Comparison of ENCODE assay signal across 7 cellular contexts in the genomic region with DNA sequence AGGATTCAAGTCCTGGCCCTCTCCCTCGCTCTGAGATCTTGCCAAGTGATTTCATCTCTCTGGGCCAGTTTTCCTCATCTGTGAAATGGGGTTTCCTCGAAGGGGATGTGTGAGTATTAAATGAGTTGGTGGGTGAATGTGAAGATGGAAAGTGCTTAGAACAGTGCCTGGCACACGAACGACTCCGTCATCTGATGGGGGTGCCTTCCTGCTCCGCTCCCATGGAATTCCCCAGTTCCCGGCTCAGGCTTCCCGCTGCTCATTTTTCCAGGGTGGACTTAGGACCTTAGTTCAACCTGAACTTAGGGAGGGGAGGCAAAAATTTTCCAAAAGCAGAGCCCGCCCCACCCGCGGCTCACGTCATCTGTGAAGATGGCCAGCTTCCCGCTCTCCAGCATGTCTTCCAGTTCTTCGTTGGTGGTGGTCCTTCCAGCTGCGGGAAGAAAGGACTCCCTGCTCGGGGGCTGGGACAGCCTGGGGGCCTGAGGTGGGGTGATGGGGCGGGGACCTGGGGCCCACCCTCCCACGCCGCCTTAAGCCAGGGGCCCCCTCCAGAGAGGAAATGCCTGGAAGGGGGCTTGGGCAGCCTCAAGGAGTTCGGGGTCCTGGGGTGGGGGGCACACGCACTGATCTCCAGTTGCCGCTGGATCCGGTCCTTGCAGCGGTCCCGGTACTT. TPM values are rescaled to one million over a fixed set of nuclear protein-coding genes. Genes with fewer than 3 reads are reported as not detected.
DNase-seq lines count a peak whose midpoint lies in the region; ATAC-seq, FAIRE-seq and TF ChIP-seq lines count a peak whose summit lies in the region.
"Had no signal": no experiment of that assay in that cellular context is flagged by ENCODE, and none has a peak within 500 bp of the region (broad histone marks: within the 10 kb centered on the region; RNA-seq: fewer than 3 reads in every experiment).

No MANE protein-coding gene starts in this region.

- H3K27ac ChIP-seq in GM12878 (ENCODE audit: control insufficient read depth, insufficient read depth): peak overlapping the region; percentile 82
- H3K27ac ChIP-seq: VCaP had no signal

- H3K79me2 ChIP-seq in GM12878 (ENCODE audit: control insufficient read depth, insufficient read depth, low read length): no peaks in the 10 kb centered on the region; the same call in 1 of the 2 replicates

- no peak for TF ChIP-seq RAD21 in GM12878 (IDR thresholded peaks at IDR 0.05; ENCODE audit: insufficient read depth, low read depth, low read length)

- no peak for TF ChIP-seq POLR2A in GM12878 (IDR thresholded peaks at IDR 0.05; ENCODE audit: low read depth, low read length)

- CTCF ChIA-PET in GM12878 (lab: Yijun Ruan, JAX): interaction anchor here (0.9 to 4.3 kb wide), 3 partner anchors 11 to 42 kb away, joined by 3 to 16 read pairs (median 3); a partner anchor contains a TSS

- no peak for DNase-seq in H7
- no peak for DNase-seq in GM12878 (ENCODE audit: low read depth, low spot score)
- no peak for DNase-seq in natural killer cell

- intact Hi-C loops in GM12878 (cut with micrococcal nuclease; ENCODE audit: unreplicated experiment) (loop anchor here (5.0 to 10.0 kb wide), 3 partner anchors 78 to 186 kb away; a partner anchor contains a TSS), natural killer cell (cut with micrococcal nuclease) (no loop called here)

- no peaks in the 10 kb centered on the region for H4K20me1 ChIP-seq in GM12878 (ENCODE audit: control insufficient read depth, insufficient read depth)

- 2% methylated on average over 25 of the region's 25 CpGs for WGBS in GM12878 (ENCODE audit: insufficient coverage, insufficient replicate concordance, low lambda C conversion rate, missing lambda C conversion rate)

- H3K4me3 ChIP-seq in H7 (ENCODE audit: insufficient read depth, low read depth, low read length) (peak overlapping the region; percentile 67), GM12878 (peak overlapping the region; percentile 97)

- H3K36me3 ChIP-seq in H7 (replicated peaks; ENCODE audit: control insufficient read depth, insufficient read depth, low read length) (no peaks in the 10 kb centered on the region), GM12878 (ENCODE audit: control insufficient read depth in 2 of 2, insufficient read depth in 2 of 2, low read length in 1 of 2) (no peaks in the 10 kb centered on the region)

- peak; percentile 10 for ATAC-seq in GM12878
- no peak for ATAC-seq in natural killer cell
- no peak for ATAC-seq in HG03520 (IDR thresholded peaks at IDR 0.05; ENCODE audit: unreplicated experiment)
- no peak for ATAC-seq in HG03196 (IDR thresholded peaks at IDR 0.05; ENCODE audit: unreplicated experiment)
- ATAC-seq in HG03457 (IDR thresholded peaks at IDR 0.05; ENCODE audit: unreplicated experiment): no peak

- H2AFZ ChIP-seq in GM12878 (ENCODE audit: control insufficient read depth, low read depth, low read length): peak overlapping the region; percentile 89

- TSS peak; percentile 96 for BruUV-seq in GM12878 (replicated peaks; lab: Mats Ljungman, UMichigan)

- TF ChIP-seq EP300 in GM12878 (IDR thresholded peaks at IDR 0.05; ENCODE audit: borderline replicate concordance in 1 of 2, control insufficient read depth in 1 of 2, low read depth in 2 of 2, low read length in 2 of 2): no peak

- no peaks in the 10 kb centered on the region for H3K9me3 ChIP-seq in GM12878 (replicated peaks; ENCODE audit: control insufficient read depth, insufficient read depth, low read length)

- H3K9ac ChIP-seq in GM12878 (ENCODE audit: control insufficient read depth, insufficient read depth, low read length): peak overlapping the region; percentile 78

- peak overlapping the region; percentile 85 for H3K4me2 ChIP-seq in GM12878 (ENCODE audit: control insufficient read depth, insufficient read depth)

- TF ChIP-seq CTCF in GM12878 (IDR thresholded peaks at IDR 0.05 in 2 of 3, conservative IDR thresholded peaks at IDR 0.05 in 1 of 3; ENCODE audit: control insufficient read depth in 2 of 3, extremely low read depth in 1 of 3, insufficient read depth in 1 of 3, low read depth in 3 of 3, low read length in 3 of 3): no peak
- no peak for TF ChIP-seq CTCF in natural killer cell (IDR thresholded peaks at IDR 0.05)

- SMC1A ChIA-PET in GM12878 (lab: Charles Lee; ENCODE audit: uncharacterized antibody, unreplicated experiment): interaction anchor here (1.0 kb wide), 1 partner anchor 11 kb away, joined by 3 read pairs; a partner anchor contains a TSS

- RAD21 ChIA-PET in GM12878 (lab: Charles Lee; ENCODE audit: unreplicated experiment): interaction anchor here (0.8 to 1.7 kb wide), 6 partner anchors 8 to 397 kb away, joined by 3 to 11 read pairs (median 4); a partner anchor contains a TSS

- peak overlapping the region; percentile 61 for H3K4me3 Mint-ChIP-seq in natural killer cell

- in situ Hi-C loops in GM12878 (cut with MboI): loop anchor here (25.0 kb wide), 1 partner anchor 441 kb away; a partner anchor contains a TSS

- peaks cover 17% of the 10 kb centered on the region for H3K4me1 ChIP-seq in GM12878 (ENCODE audit: control insufficient read depth, insufficient read depth, low read length)

- H3K27me3 Mint-ChIP-seq in natural killer cell (ENCODE audit: low read depth in 2 of 2): peaks cover 0 to 9% of the 10 kb centered on the region in 2 donors

- H3K9me3 Mint-ChIP-seq in natural killer cell: no peaks in the 10 kb centered on the region

- H3K27ac Mint-ChIP-seq in natural killer cell: no peak overlapping the region

- peak; percentile 57 for FAIRE-seq in GM12878 (lab: Jason Lieb, UNC)

- H3K36me3 Mint-ChIP-seq in natural killer cell: no peaks in the 10 kb centered on the region

- POLR2A ChIA-PET in GM12878 (lab: Charles Lee): interaction anchor here (0.5 to 3.0 kb wide), 7 partner anchors 11 to 462 kb away, joined by 4 to 21 read pairs (median 6); a partner anchor contains a TSS

- peaks cover 0 to 10% of the 10 kb centered on the region in 2 donors for H3K4me1 Mint-ChIP-seq in natural killer cell

- H3K27me3 ChIP-seq in H7 (ENCODE audit: control insufficient read depth, insufficient read depth, low read length) (no peaks in the 10 kb centered on the region; the same call in 1 of the 2 replicates), GM12878 (replicated peaks in 1 of 2; ENCODE audit: control insufficient read depth in 2 of 2, insufficient read depth in 2 of 2, low read length in 1 of 2) (no peaks in the 10 kb centered on the region)

RNA-seq across cellular contexts. Expression of a gene that starts 11.5 kb away (rescaled TPM):
- 4.4 and 8.2 TPM in 2 replicates for total RNA-seq in H7 (2014; rRNA removed; shearing (Covaris generic))
- 1.9 and 2.2 TPM in 2 replicates for total RNA-seq in GM12878 (2013; cell fraction: nucleolus; rRNA removed)
- total RNA-seq in GM12878 (2014; rRNA removed) (1.0 and 1.3 TPM in 2 replicates), GM12878 (2014; rRNA removed; fragmentation: Illumina TruSeq; extraction: Trizol) (0.18 and 0.32 TPM in 2 replicates), GM12878 (2021) (1.1 and 1.3 TPM in 2 replicates), natural killer cell (1 to 10 TPM in 1 of 3 donors, under 1 TPM in 2; 0.26 to 2.1 (median 0.39) TPM)
- polyA plus RNA-seq in GM12878 (2011; ENCODE audit: low read depth): 0.16 TPM
- polyA plus RNA-seq in GM12878 (2011; rRNA removed) (0.27 and 0.65 TPM in 2 replicates), GM12878 (2014; fragmentation: Illumina TruSeq; extraction: Trizol) (0.17 and 0.48 TPM in 2 replicates), GM12878 (2014; fragmentation: Nextera tagmentation; extraction: Ambion mirVana) (under 1 TPM; 0.18 to 0.40 TPM), GM12878 (2014; rRNA removed) (1.5 and 1.8 TPM in 2 replicates), GM12878 (2016; fragmentation: Nextera tagmentation; extraction: Ambion mirVana) (under 1 TPM in 1 of 2 experiments, not detected in 1; 0.46 TPM)
- 1.3 and 1.9 TPM in 2 replicates for polyA plus RNA-seq in GM12878 (2011; cell fraction: cytosol; rRNA removed)
- 4.5 and 6.1 TPM in 2 replicates for polyA plus RNA-seq in GM12878 (2011; cell fraction: nucleus; rRNA removed)
- polyA plus RNA-seq in GM12878 (2012): 0.37 and 0.42 TPM in 2 replicates
- polyA minus RNA-seq in GM12878 (2011; rRNA and poly(A)+ RNA removed): 0.46 TPM in 1 of 2 replicates, not detected in the other
- polyA minus RNA-seq in GM12878 (2011; cell fraction: cytosol; rRNA and poly(A)+ RNA removed): not detected in 2 replicates
- polyA minus RNA-seq in GM12878 (2011; cell fraction: nucleus; rRNA and poly(A)+ RNA removed): 0.60 and 1.4 TPM in 2 replicates

RNA-seq across cellular contexts. Expression of a gene that starts 14.0 kb away (rescaled TPM):
- total RNA-seq in H7 (2014; rRNA removed; shearing (Covaris generic)): 1.3 and 4.1 TPM in 2 replicates
- total RNA-seq in GM12878 (2013; cell fraction: nucleolus; rRNA removed): 11.5 and 14.2 TPM in 2 replicates
- total RNA-seq in GM12878 (2014; rRNA removed) (0.56 and 1.9 TPM in 2 replicates), GM12878 (2014; rRNA removed; fragmentation: Illumina TruSeq; extraction: Trizol) (1.5 and 2.3 TPM in 2 replicates), GM12878 (2021) (2.2 and 2.4 TPM in 2 replicates), natural killer cell (1 to 10 TPM in 1 of 3 donors, under 1 TPM in 2; 0.14 to 1.6 (median 0.32) TPM)
- polyA plus RNA-seq in GM12878 (2011; ENCODE audit: low read depth): 1.0 TPM
- polyA plus RNA-seq in GM12878 (2011; rRNA removed) (1.7 and 2.0 TPM in 2 replicates), GM12878 (2014; fragmentation: Illumina TruSeq; extraction: Trizol) (1.5 and 3.3 TPM in 2 replicates), GM12878 (2014; fragmentation: Nextera tagmentation; extraction: Ambion mirVana) (under 1 TPM; 0.22 to 0.66 TPM), GM12878 (2014; rRNA removed) (2.5 and 3.1 TPM in 2 replicates), GM12878 (2016; fragmentation: Nextera tagmentation; extraction: Ambion mirVana) (under 1 TPM; 0.29 to 0.71 TPM)
- polyA plus RNA-seq in GM12878 (2011; cell fraction: cytosol; rRNA removed): 2.7 and 2.8 TPM in 2 replicates
- 14.4 and 15.4 TPM in 2 replicates for polyA plus RNA-seq in GM12878 (2011; cell fraction: nucleus; rRNA removed)
- polyA plus RNA-seq in GM12878 (2012): 2.4 and 2.8 TPM in 2 replicates
- polyA minus RNA-seq in GM12878 (2011; rRNA and poly(A)+ RNA removed): 6.7 and 9.7 TPM in 2 replicates
- polyA minus RNA-seq in GM12878 (2011; cell fraction: cytosol; rRNA and poly(A)+ RNA removed): 0.94 and 4.3 TPM in 2 replicates
- polyA minus RNA-seq in GM12878 (2011; cell fraction: nucleus; rRNA and poly(A)+ RNA removed): 7.4 and 10.0 TPM in 2 replicates

RNA-seq across cellular contexts. Expression of a gene that starts 36.9 kb away (rescaled TPM):
- total RNA-seq in H7 (2014; rRNA removed; shearing (Covaris generic)): 13.6 and 14.2 TPM in 2 replicates
- 28.6 and 35.6 TPM in 2 replicates for total RNA-seq in GM12878 (2013; cell fraction: nucleolus; rRNA removed)
- 13.8 and 14.0 TPM in 2 replicates for total RNA-seq in GM12878 (2014; rRNA removed)
- 14.9 and 16.3 TPM in 2 replicates for total RNA-seq in GM12878 (2014; rRNA removed; fragmentation: Illumina TruSeq; extraction: Trizol)
- 37.6 and 41.9 TPM in 2 replicates for total RNA-seq in GM12878 (2021)
- polyA plus RNA-seq in GM12878 (2011; ENCODE audit: low read depth): 35.0 TPM
- polyA plus RNA-seq in GM12878 (2011; rRNA removed): 22.2 and 36.0 TPM in 2 replicates
- polyA plus RNA-seq in GM12878 (2011; cell fraction: cytosol; rRNA removed): 34.1 and 41.6 TPM in 2 replicates
- polyA plus RNA-seq in GM12878 (2011; cell fraction: nucleus; rRNA removed): 105 and 107 TPM in 2 replicates
- 54.5 and 57.3 TPM in 2 replicates for polyA plus RNA-seq in GM12878 (2012)
- polyA plus RNA-seq in GM12878 (2014; fragmentation: Illumina TruSeq; extraction: Trizol): 16.2 and 22.0 TPM in 2 replicates
- polyA plus RNA-seq in GM12878 (2014; fragmentation: Nextera tagmentation; extraction: Ambion mirVana): 1 to 10 TPM; 3.3 to 8.5 TPM
- 31.8 and 33.3 TPM in 2 replicates for polyA plus RNA-seq in GM12878 (2014; rRNA removed)
- 10 to 100 TPM; 23.2 to 25.1 TPM for polyA plus RNA-seq in GM12878 (2016; fragmentation: Nextera tagmentation; extraction: Ambion mirVana)
- 30.6 and 33.3 TPM in 2 replicates for polyA minus RNA-seq in GM12878 (2011; rRNA and poly(A)+ RNA removed)
- polyA minus RNA-seq in GM12878 (2011; cell fraction: cytosol; rRNA and poly(A)+ RNA removed): 11.4 and 13.0 TPM in 2 replicates
- polyA minus RNA-seq in GM12878 (2011; cell fraction: nucleus; rRNA and poly(A)+ RNA removed): 10.6 and 22.5 TPM in 2 replicates
- 100 to 1,000 TPM; 128 to 145 (median 133) TPM for total RNA-seq in natural killer cell

RNA-seq across cellular contexts. Expression of a gene that starts 38.9 kb away (rescaled TPM):
- total RNA-seq in H7 (2014; rRNA removed; shearing (Covaris generic)): 4.1 and 5.0 TPM in 2 replicates
- 9.8 and 13.3 TPM in 2 replicates for total RNA-seq in GM12878 (2013; cell fraction: nucleolus; rRNA removed)
- total RNA-seq in GM12878 (2014; rRNA removed) (1.7 and 3.6 TPM in 2 replicates), GM12878 (2014; rRNA removed; fragmentation: Illumina TruSeq; extraction: Trizol) (2.0 and 2.1 TPM in 2 replicates), GM12878 (2021) (20.6 and 25.9 TPM in 2 replicates), natural killer cell (10 to 100 TPM; 32.9 to 34.5 (median 33.9) TPM)
- 7.8 TPM for polyA plus RNA-seq in GM12878 (2011; ENCODE audit: low read depth)
- polyA plus RNA-seq in GM12878 (2011; rRNA removed) (0.37 and 1.5 TPM in 2 replicates), GM12878 (2014; fragmentation: Illumina TruSeq; extraction: Trizol) (8.9 and 11.4 TPM in 2 replicates), GM12878 (2014; fragmentation: Nextera tagmentation; extraction: Ambion mirVana) (under 1 TPM; 0.02 to 0.18 TPM), GM12878 (2014; rRNA removed) (10.6 and 15.2 TPM in 2 replicates), GM12878 (2016; fragmentation: Nextera tagmentation; extraction: Ambion mirVana) (1 to 10 TPM; 6.1 to 7.4 TPM)
- 1.5 and 1.6 TPM in 2 replicates for polyA plus RNA-seq in GM12878 (2011; cell fraction: cytosol; rRNA removed)
- polyA plus RNA-seq in GM12878 (2011; cell fraction: nucleus; rRNA removed): 9.6 and 18.4 TPM in 2 replicates
- polyA plus RNA-seq in GM12878 (2012): 9.9 and 23.0 TPM in 2 replicates
- polyA minus RNA-seq in GM12878 (2011; rRNA and poly(A)+ RNA removed): 1.6 and 2.2 TPM in 2 replicates
- 4.3 and 11.0 TPM in 2 replicates for polyA minus RNA-seq in GM12878 (2011; cell fraction: cytosol; rRNA and poly(A)+ RNA removed)
- 3.6 and 8.7 TPM in 2 replicates for polyA minus RNA-seq in GM12878 (2011; cell fraction: nucleus; rRNA and poly(A)+ RNA removed)

RNA-seq across cellular contexts. Expression of a gene that starts 47.6 kb away (rescaled TPM):
- 15.3 and 18.4 TPM in 2 replicates for total RNA-seq in H7 (2014; rRNA removed; shearing (Covaris generic))
- total RNA-seq in GM12878 (2013; cell fraction: nucleolus; rRNA removed): 14.8 and 15.5 TPM in 2 replicates
- total RNA-seq in GM12878 (2014; rRNA removed): 19.5 and 22.4 TPM in 2 replicates
- total RNA-seq in GM12878 (2014; rRNA removed; fragmentation: Illumina TruSeq; extraction: Trizol): 7.0 and 7.2 TPM in 2 replicates
- total RNA-seq in GM12878 (2021): 17.3 TPM in 2 replicates
- 9.1 TPM for polyA plus RNA-seq in GM12878 (2011; ENCODE audit: low read depth)
- 8.3 and 15.2 TPM in 2 replicates for polyA plus RNA-seq in GM12878 (2011; rRNA removed)
- polyA plus RNA-seq in GM12878 (2011; cell fraction: cytosol; rRNA removed): 23.5 and 26.1 TPM in 2 replicates
- 12.2 and 17.5 TPM in 2 replicates for polyA plus RNA-seq in GM12878 (2011; cell fraction: nucleus; rRNA removed)
- 19.4 and 25.7 TPM in 2 replicates for polyA plus RNA-seq in GM12878 (2012)
- polyA plus RNA-seq in GM12878 (2014; fragmentation: Illumina TruSeq; extraction: Trizol): 5.6 and 8.6 TPM in 2 replicates
- 1 to 10 TPM; 3.4 to 8.5 TPM for polyA plus RNA-seq in GM12878 (2014; fragmentation: Nextera tagmentation; extraction: Ambion mirVana)
- 18.6 and 19.7 TPM in 2 replicates for polyA plus RNA-seq in GM12878 (2014; rRNA removed)
- 10 to 100 TPM; 21.3 to 21.9 TPM for polyA plus RNA-seq in GM12878 (2016; fragmentation: Nextera tagmentation; extraction: Ambion mirVana)
- polyA minus RNA-seq in GM12878 (2011; rRNA and poly(A)+ RNA removed): 16.2 and 26.9 TPM in 2 replicates
- 6.3 and 9.1 TPM in 2 replicates for polyA minus RNA-seq in GM12878 (2011; cell fraction: cytosol; rRNA and poly(A)+ RNA removed)
- 8.0 and 8.9 TPM in 2 replicates for polyA minus RNA-seq in GM12878 (2011; cell fraction: nucleus; rRNA and poly(A)+ RNA removed)
- total RNA-seq in natural killer cell: 10 to 100 TPM; 10.8 to 19.8 (median 12.8) TPM
